8 cellular contexts compared by ENCODE assay signal in genomic region chr5:119290161-119290569, GRCh38.
A peak's percentile ranks its signal among the peaks of the same experiment; 100 is the strongest.
DNase-seq lines count a peak whose midpoint lies in the region; ATAC-seq and TF ChIP-seq lines count a peak whose summit lies in the region.

No MANE protein-coding gene starts in this region.

- DNase-seq in NCI-H510A treated with DMSO at 0.1 percent for 48 hours (lab: John Stamatoyannopoulos, UW) = peak; percentile 46
- peak; percentile 26 for DNase-seq in fibroblast of villous mesenchyme (ENCODE audit: low read depth)
- no peak for DNase-seq in NCI-H146 (lab: John Stamatoyannopoulos, UW)
- no peak for DNase-seq in ecto neural progenitor cell (ENCODE audit: low spot score)
- no peak for DNase-seq in NCI-H2171 treated with DMSO at 0.1 percent for 48 hours (lab: John Stamatoyannopoulos, UW)
- DNase-seq in foreskin melanocyte = no peak

- TF ChIP-seq CTCF in fibroblast of villous mesenchyme (IDR thresholded peaks at IDR 0.05; ENCODE audit: insufficient read depth, low read depth, low read length) = no peak

- ATAC-seq in GM18873 (IDR thresholded peaks at IDR 0.05; ENCODE audit: low FRiP score, unreplicated experiment) (peak; percentile 86), HG02678 (IDR thresholded peaks at IDR 0.05; ENCODE audit: unreplicated experiment) (peak; percentile 83)

- no peak overlapping the region for H3K4me3 ChIP-seq in fibroblast of villous mesenchyme (ENCODE audit: low read depth, low read length)

Comparison
In these comparisons a context has a peak if more than half of its experiments do, and no peak if none do; other contexts are left out.
1. DNase-seq: peak in NCI-H510A treated with DMSO at 0.1 percent for 48 hours (single experiment) and fibroblast of villous mesenchyme (single experiment); none in NCI-H146 (single experiment), ecto neural progenitor cell (single experiment), NCI-H2171 treated with DMSO at 0.1 percent for 48 hours (single experiment) and foreskin melanocyte (single experiment).